In genomic region chr19:23286477-23286876, GRCh38 we compare ENCODE assay signal across 13 cellular contexts. TPM values are rescaled to one million over a fixed set of nuclear protein-coding genes. Genes with fewer than 3 reads are reported as not detected.
A peak's percentile ranks its signal among the peaks of the same experiment; 100 is the strongest.
DNase-seq lines count a peak whose midpoint lies in the region; ATAC-seq and TF ChIP-seq lines count a peak whose summit lies in the region.
"Had no signal": no experiment of that assay in that cellular context is flagged by ENCODE, and none has a peak within 500 bp of the region (broad histone marks: within the 10 kb centered on the region; RNA-seq: fewer than 3 reads in every experiment).

No MANE protein-coding gene starts in this region.

- H3K4me1 ChIP-seq in KMS-11 (ENCODE audit: low read depth, poor library complexity, severe bottlenecking): no peaks in the 10 kb centered on the region
- H3K4me1 ChIP-seq: SJSA1 had no signal

- TF ChIP-seq CTCF in KMS-11 (conservative IDR thresholded peaks at IDR 0.05; ENCODE audit: low read depth, low read length): peak; percentile 51
- TF ChIP-seq CTCF in cardiac fibroblast (IDR thresholded peaks at IDR 0.05; ENCODE audit: low read depth, low read length): peak; percentile 38
- TF ChIP-seq CTCF in neural crest cell (conservative IDR thresholded peaks at IDR 0.05): peak; percentile 49

- no peak overlapping the region for H3K27ac ChIP-seq in KMS-11
- H3K27ac ChIP-seq: SJSA1 had no signal

- H3K4me2 ChIP-seq in KMS-11: no peak overlapping the region

- H3K36me3 Mint-ChIP-seq in neural crest cell (ENCODE audit: low read depth): no peaks in the 10 kb centered on the region
- H3K36me3 Mint-ChIP-seq: activated CD4-positive, alpha-beta memory T cell treated with anti-CD3 and anti-CD28 coated beads for 36 hours had no signal

- peak; percentile 26 to 33 for ATAC-seq in activated CD4-positive, CD25-positive, alpha-beta regulatory T cell treated with anti-CD3 and anti-CD28 coated beads, Interleukin-2, amount 50 U/mL, for 24 hours
- ATAC-seq in HG02759 (IDR thresholded peaks at IDR 0.05; ENCODE audit: unreplicated experiment): no peak

- H3K27ac Mint-ChIP-seq in neural crest cell (ENCODE audit: unreplicated experiment): no peak overlapping the region
- H3K27ac Mint-ChIP-seq: activated CD4-positive, alpha-beta memory T cell treated with anti-CD3 and anti-CD28 coated beads for 36 hours had no signal

- no peak overlapping the region for H3K9ac ChIP-seq in KMS-11

- DNase-seq in activated CD4-positive, CD25-positive, alpha-beta regulatory T cell (lab: John Stamatoyannopoulos, UW): no peak
- DNase-seq in cardiac fibroblast (ENCODE audit: low read depth in 2 of 2) (no peak), neural crest cell (ENCODE audit: low read depth, low spot score) (no peak), NCI-H2227 (lab: John Stamatoyannopoulos, UW; ENCODE audit: unreplicated experiment) (no peak), LoVo (ENCODE audit: low spot score) (no peak)
- DNase-seq: activated CD4-positive, alpha-beta memory T cell treated with anti-CD3 and anti-CD28 coated beads for 36 hours; NCI-H2107; posterior cingulate gyrus; stimulated activated CD4-positive, alpha-beta T cell treated with anti-CD3 and anti-CD28 coated beads, Interleukin-4, amount 100 ng/mL, for 4 hours had no signal

- no peaks in the 10 kb centered on the region for H3K36me3 ChIP-seq in KMS-11 (ENCODE audit: insufficient read depth)
- H3K36me3 ChIP-seq: SJSA1 had no signal

- no peak overlapping the region for H3K4me3 Mint-ChIP-seq in neural crest cell
- H3K4me3 Mint-ChIP-seq: activated CD4-positive, alpha-beta memory T cell treated with anti-CD3 and anti-CD28 coated beads for 36 hours had no signal

- no peaks in the 10 kb centered on the region for H3K27me3 ChIP-seq in KMS-11 (ENCODE audit: insufficient read depth, low read depth)
- H3K27me3 ChIP-seq: SJSA1 had no signal

- H3K4me1 Mint-ChIP-seq in neural crest cell: no peaks in the 10 kb centered on the region

- H3K9me3 Mint-ChIP-seq in neural crest cell: peaks cover 14% of the 10 kb centered on the region

- no peak overlapping the region for H2AFZ ChIP-seq in KMS-11 (ENCODE audit: low read depth)

- no peaks in the 10 kb centered on the region for H4K20me1 ChIP-seq in KMS-11 (ENCODE audit: insufficient read depth)

- H3K27me3 Mint-ChIP-seq in neural crest cell (ENCODE audit: low read depth): no peaks in the 10 kb centered on the region
- H3K27me3 Mint-ChIP-seq: activated CD4-positive, alpha-beta memory T cell treated with anti-CD3 and anti-CD28 coated beads for 36 hours had no signal

- H3K79me2 ChIP-seq in KMS-11 (ENCODE audit: insufficient read depth, low read depth): no peaks in the 10 kb centered on the region

- H3K4me3 ChIP-seq in KMS-11 (IDR thresholded peaks at IDR 0.05; ENCODE audit: insufficient read depth, low read depth, low read length) (no peak overlapping the region), cardiac fibroblast (replicated peaks in 1 of 2; ENCODE audit: low read depth in 2 of 2, low read length in 2 of 2) (no peak overlapping the region)
- H3K4me3 ChIP-seq: SJSA1 had no signal

RNA-seq across cellular contexts. Expression of gene ZNF724, which starts 36.3 kb away (rescaled TPM):
- 36.7 and 38.5 TPM in 2 replicates for total RNA-seq in neural crest cell
